ENCODE assay signal across 14 cellular contexts in the genomic region with DNA sequence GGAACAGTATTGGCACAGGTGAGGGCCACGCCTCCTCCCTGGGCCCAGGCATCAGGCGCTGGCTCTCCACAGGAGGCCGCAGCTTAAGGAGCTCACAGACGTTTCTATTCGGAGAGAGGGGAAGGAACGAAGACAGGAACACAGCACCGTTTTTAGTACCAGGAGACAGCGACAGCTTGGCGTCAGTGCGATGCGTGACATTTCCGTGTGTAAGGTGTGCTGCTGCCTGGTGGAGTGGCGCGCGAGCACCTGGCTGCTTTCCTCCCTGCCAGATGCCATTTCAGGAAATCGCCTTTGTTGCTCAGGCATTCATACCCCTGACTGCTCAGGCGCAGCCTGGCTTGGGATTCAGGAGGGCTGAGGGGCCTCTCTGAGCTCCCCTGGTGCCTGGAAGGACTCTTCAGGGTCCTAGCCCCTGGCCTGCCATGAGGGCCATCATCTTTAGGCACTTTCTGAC.
A peak's percentile ranks its signal among the peaks of the same experiment; 100 is the strongest.
DNase-seq lines count a peak whose midpoint lies in the region; FAIRE-seq and TF ChIP-seq lines count a peak whose summit lies in the region.
"Had no signal": no experiment of that assay in that cellular context is flagged by ENCODE, and none has a peak within 500 bp of the region (broad histone marks: within the 10 kb centered on the region; RNA-seq: fewer than 3 reads in every experiment).

No MANE protein-coding gene starts in this region.

- peaks cover 14% of the 10 kb centered on the region for H3K4me1 ChIP-seq in HUES6 (ENCODE audit: control insufficient read depth, insufficient read depth, low read length)
- H3K4me1 ChIP-seq in H1 (replicated peaks in 1 of 4; ENCODE audit: control insufficient read depth in 3 of 4, insufficient read depth in 4 of 4, low read length in 3 of 4) = peaks cover 0 to 17% (median 14%) of the 10 kb centered on the region in 4 experiments; a peak in 6 of 7 replicates
- peaks cover 10% of the 10 kb centered on the region in 2 experiments for H3K4me1 ChIP-seq in trophoblast cell (ENCODE audit: control insufficient read depth in 1 of 2, insufficient read depth in 2 of 2, low read length in 2 of 2)

- no peak overlapping the region for H2BK15ac ChIP-seq in H1 (ENCODE audit: low read length)

- no peak overlapping the region for H2BK12ac ChIP-seq in H1 (ENCODE audit: low read depth, low read length)
- H2BK12ac ChIP-seq in trophoblast cell (ENCODE audit: low read length) = no peak overlapping the region

- H3K36me3 ChIP-seq in HUES6 (ENCODE audit: control insufficient read depth, insufficient read depth, low read length) (no peaks in the 10 kb centered on the region), H1 (ENCODE audit: control insufficient read depth in 2 of 4, insufficient read depth in 4 of 4, low read length in 3 of 4) (no peaks in the 10 kb centered on the region), trophoblast cell (ENCODE audit: control insufficient read depth in 1 of 2, insufficient read depth in 2 of 2, low read length in 2 of 2) (no peaks in the 10 kb centered on the region)
- H3K36me3 ChIP-seq: gastroesophageal sphincter, neutrophil had no signal

- H3K79me1 ChIP-seq in H1 (ENCODE audit: low read depth, low read length) (no peaks in the 10 kb centered on the region; the same call in 1 of the 2 replicates), trophoblast cell (ENCODE audit: low read length) (no peaks in the 10 kb centered on the region)

- H3K14ac ChIP-seq in H1 (ENCODE audit: insufficient read length) (no peak overlapping the region), trophoblast cell (ENCODE audit: low read length) (no peak overlapping the region)

- H3K4ac ChIP-seq in H1 (replicated peaks; ENCODE audit: insufficient read length, low read depth, low read length) (no peak overlapping the region), trophoblast cell (ENCODE audit: low read depth, low read length) (no peak overlapping the region)

- H3K9me3 ChIP-seq in HUES6 (ENCODE audit: control insufficient read depth, insufficient read depth, low read depth, low read length) (peaks cover 6% of the 10 kb centered on the region; the same call in 1 of the 2 replicates), H1 (ENCODE audit: insufficient read depth in 2 of 2, low read depth in 1 of 2, low read length in 1 of 2) (no peaks in the 10 kb centered on the region), trophoblast cell (ENCODE audit: insufficient read depth, low read depth, low read length) (peaks cover 1% of the 10 kb centered on the region)
- H3K9me3 ChIP-seq: gastroesophageal sphincter, neutrophil had no signal

- H3K23me2 ChIP-seq in H1 (ENCODE audit: low read depth, low read length) = no peaks in the 10 kb centered on the region

- H3K4me3 ChIP-seq in HUES6 (ENCODE audit: low read depth, low read length) (peak overlapping the region; percentile 43), H1 (ENCODE audit: extremely low read depth in 1 of 4, insufficient read depth in 2 of 4, low read depth in 3 of 4, low read length in 4 of 4) (peak overlapping the region; percentile 17 to 47 (median 39); a peak in 6 of 8 replicates), trophoblast cell (ENCODE audit: low read depth, low read length) (no peak overlapping the region)
- H3K4me3 ChIP-seq: gastroesophageal sphincter, smooth muscle cell had no signal

- CTCF ChIA-PET in H1 (lab: Charles Lee; ENCODE audit: partially characterized antibody) = interaction anchor here (0.8 to 2.4 kb wide), 9 partner anchors 10 to 78 kb away, joined by 3 to 7 read pairs (median 4); no protein-coding TSS in a partner anchor

- H2AK5ac ChIP-seq in H1 (ENCODE audit: low read depth, low read length) = no peak overlapping the region
- H2AK5ac ChIP-seq in trophoblast cell (ENCODE audit: low read length) = no peak overlapping the region

- POLR2A ChIA-PET in H1 (lab: Charles Lee; ENCODE audit: partially characterized antibody) = interaction anchor here (1.0 kb wide), 2 partner anchors 9 to 11 kb away, joined by 3 to 4 read pairs; no protein-coding TSS in a partner anchor

- WGBS in H1 (ENCODE audit: extremely low coverage in 1 of 2, insufficient coverage in 1 of 2, insufficient read length in 1 of 2, insufficient replicate concordance in 2 of 2, low coverage in 1 of 2, low lambda C conversion rate in 2 of 2, missing lambda C conversion rate in 1 of 2), 2 experiments = 14% methylated on average over 16 of the region's 17 CpGs; no CpG with 5 or more reads in 1 of the 2 experiments
- WGBS in trophoblast cell (ENCODE audit: extremely low coverage, insufficient coverage, insufficient read length) = no CpG with 5 or more reads among the region's 17 CpGs

- H3K4me2 ChIP-seq in H1 (ENCODE audit: insufficient read depth in 1 of 2, low read depth in 2 of 2, low read length in 2 of 2) (peak overlapping the region; percentile 81 to 85), trophoblast cell (ENCODE audit: low read length) (no peak overlapping the region)
- H3K4me2 ChIP-seq: smooth muscle cell had no signal

- H2BK20ac ChIP-seq in H1 (ENCODE audit: low read length) = no peak overlapping the region

- TF ChIP-seq POLR2A in H1 (IDR thresholded peaks at IDR 0.05; ENCODE audit: control extremely low read depth in 1 of 2, low read depth in 2 of 2, low read length in 2 of 2) = 0 out of 3 replicates have a peak, but pooled peaks of 1 of the 2 experiments have one; percentile 25

- TF ChIP-seq RAD21 in H1 (IDR thresholded peaks at IDR 0.05 in 1 of 2, conservative IDR thresholded peaks at IDR 0.05 in 1 of 2; ENCODE audit: low read depth in 2 of 2, low read length in 2 of 2) = no peak

- no peak for TF ChIP-seq CTCF in H1 (IDR thresholded peaks at IDR 0.05; ENCODE audit: control extremely low read depth in 1 of 3, insufficient read depth in 1 of 3, low read depth in 1 of 3, low read length in 3 of 3)

- H3K9ac ChIP-seq in HUES6 (ENCODE audit: low read length) (no peak overlapping the region), H1 (replicated peaks in 1 of 4; ENCODE audit: extremely low read depth in 1 of 4, low read depth in 3 of 4, low read length in 3 of 4) (no peak overlapping the region; a peak in 1 of 7 replicates), trophoblast cell (ENCODE audit: low read length) (no peak overlapping the region)

- no peak for TF ChIP-seq EP300 in H1 (IDR thresholded peaks at IDR 0.05; ENCODE audit: borderline replicate concordance in 1 of 2, low read depth in 2 of 2, low read length in 2 of 2)

- peak; percentile 55 for FAIRE-seq in H1 (lab: Jason Lieb, UNC)
- FAIRE-seq: HTR-8/SVneo had no signal

- H2BK5ac ChIP-seq in H1 (ENCODE audit: low read depth, low read length) = peak overlapping the region; percentile 12; the same call in 1 of the 2 replicates
- no peak overlapping the region for H2BK5ac ChIP-seq in trophoblast cell (ENCODE audit: low read depth, low read length, poor library complexity)

- H2AFZ ChIP-seq in H1 (ENCODE audit: low read length) (peak overlapping the region; percentile 74), trophoblast cell (ENCODE audit: insufficient read depth, low read length, poor library complexity) (peak overlapping the region; percentile 10)

- H3K27ac ChIP-seq in HUES6 (ENCODE audit: low read depth, low read length) = no peak overlapping the region
- no peak overlapping the region; the same call in 1 of the 2 replicates for H3K27ac ChIP-seq in H1 (ENCODE audit: low read depth, low read length)
- no peak overlapping the region for H3K27ac ChIP-seq in trophoblast cell (ENCODE audit: low read depth, low read length)
- H3K27ac ChIP-seq: gastroesophageal sphincter, neutrophil had no signal

- no peak overlapping the region for H3K56ac ChIP-seq in H1 (replicated peaks; ENCODE audit: insufficient read length, low read depth, low read length)

- H3K27me3 ChIP-seq in HUES6 (ENCODE audit: control insufficient read depth, insufficient read depth, low read length) (no peaks in the 10 kb centered on the region), H1 (replicated peaks in 1 of 4; ENCODE audit: control insufficient read depth in 3 of 4, extremely low read depth in 1 of 4, insufficient read depth in 3 of 4, low read length in 3 of 4) (0 out of 7 replicates have a peak, but pooled peaks cover 0 to 2% (median 0%) of the 10 kb centered on the region in 4 experiments), trophoblast cell (ENCODE audit: insufficient read depth, low read length) (no peaks in the 10 kb centered on the region)
- H3K27me3 ChIP-seq: gastroesophageal sphincter, neutrophil had no signal

- DNase-seq in NCI-H2171 (lab: John Stamatoyannopoulos, UW) (peak; percentile 89), H1 (ENCODE audit: low read depth in 1 of 2, low spot score in 2 of 2) (peak; percentile 19 to 74), trophoblast cell (no peak), islet precursor cell (no peak)
- no peak for DNase-seq in activated CD4-positive, CD25-positive, alpha-beta regulatory T cell treated with anti-CD3 and anti-CD28 coated beads, Interleukin-2, amount 50 U/mL, for 72 hours
- no peak for DNase-seq in effector CD4-positive, alpha-beta T cell
- DNase-seq: activated CD4-positive, alpha-beta memory T cell treated with anti-CD3 and anti-CD28 coated beads for 36 hours; activated effector memory CD4-positive, alpha-beta T cell treated with anti-CD3 and anti-CD28 coated beads, Interleukin-2, amount 50 U/mL, for 16 hours; CD4-positive, CD25-positive, alpha-beta regulatory T cell had no signal

- H4K8ac ChIP-seq in H1 (ENCODE audit: extremely low read depth, insufficient read depth, low read length) (peak overlapping the region; percentile 81), trophoblast cell (ENCODE audit: low read depth, low read length) (no peak overlapping the region)

- H4K20me1 ChIP-seq in H1 (replicated peaks in 1 of 2; ENCODE audit: control insufficient read depth in 1 of 2, insufficient read depth in 2 of 2, low read length in 2 of 2) = no peaks in the 10 kb centered on the region

- H3K79me2 ChIP-seq in H1 (ENCODE audit: control insufficient read depth in 1 of 2, insufficient read depth in 2 of 2, low read length in 2 of 2) (no peaks in the 10 kb centered on the region), trophoblast cell (ENCODE audit: control insufficient read depth, insufficient read depth, low read length, poor library complexity) (no peaks in the 10 kb centered on the region)

- H4K91ac ChIP-seq in H1 (replicated peaks; ENCODE audit: insufficient read length, low read length) = no peak overlapping the region
- no peak overlapping the region for H4K91ac ChIP-seq in trophoblast cell (ENCODE audit: low read depth, low read length)

- no peak overlapping the region for H4K12ac ChIP-seq in trophoblast cell (ENCODE audit: low read depth, low read length)

- no peak overlapping the region for H3K23ac ChIP-seq in H1 (ENCODE audit: insufficient read length)
- H3K23ac ChIP-seq in trophoblast cell (ENCODE audit: low read length) = no peak overlapping the region

- H3K18ac ChIP-seq in H1 (ENCODE audit: extremely low read depth, low read length) (no peak overlapping the region), trophoblast cell (ENCODE audit: low read length) (peak overlapping the region; percentile 14)

- H2BK120ac ChIP-seq in H1 (replicated peaks; ENCODE audit: low read depth, low read length) (no peak overlapping the region), trophoblast cell (ENCODE audit: insufficient read depth, low read length, poor library complexity) (no peak overlapping the region)

- peak overlapping the region; percentile 3 for H4K5ac ChIP-seq in H1 (ENCODE audit: insufficient read length, low read depth, low read length)

Comparison
In these comparisons a context has a peak if more than half of its experiments do, and no peak if none do; other contexts are left out.
1. DNase-seq: peak in NCI-H2171 (single experiment) and H1 (2 of 2); none in trophoblast cell (0 of 2), islet precursor cell (single experiment), activated CD4-positive, CD25-positive, alpha-beta regulatory T cell treated with anti-CD3 and anti-CD28 coated beads, Interleukin-2, amount 50 U/mL, for 72 hours (single experiment) and effector CD4-positive, alpha-beta T cell (single experiment).